ENCODE assay signal across 1 cellular context in genomic region chr5:8857051-8857450, GRCh38.
TF ChIP-seq lines count a peak whose summit lies in the region.

No MANE protein-coding gene starts in this region.

TF ChIP-seq in IMR-90, 13 proteins besides CTCF, POLR2A, EP300 and RAD21 (continued from another document):
- TF ChIP-seq MAZ (IDR thresholded peaks at IDR 0.05; ENCODE audit: borderline replicate concordance, low read depth, low read length): no peak
- TF ChIP-seq FOS (IDR thresholded peaks at IDR 0.05; ENCODE audit: low read depth, low read length): no peak
